ENCODE assay signal across 8 cellular contexts in genomic region chr1:95043141-95043980, GRCh38. TPM values are rescaled to one million over a fixed set of nuclear protein-coding genes. Genes with fewer than 3 reads are reported as not detected.
A peak's percentile ranks its signal among the peaks of the same experiment; 100 is the strongest.
DNase-seq lines count a peak whose midpoint lies in the region; ATAC-seq lines count a peak whose summit lies in the region.

No MANE protein-coding gene starts in this region.

- H3K27me3 Mint-ChIP-seq in T-cell, result no peaks in the 10 kb centered on the region

- peaks cover 4% of the 10 kb centered on the region for H3K4me1 ChIP-seq in right cardiac atrium (ENCODE audit: control insufficient read depth, insufficient read depth, low read length)

- POLR2A ChIA-PET in T-cell (lab: Charles Lee), result interaction anchor here in 1 of 2 donors (0.6 kb wide), 1 partner anchor 588 kb away, joined by 3 read pairs; no protein-coding TSS in a partner anchor

- no peaks in the 10 kb centered on the region for H3K4me1 Mint-ChIP-seq in T-cell

- intact Hi-C loops in right cardiac atrium (cut with DNase I), result loop anchor here (1.0 to 10.0 kb wide), 5 partner anchors 116 to 191 kb away; partner anchors contain the start of gene CNN3 (in 3 of the 4)

- H3K4me3 ChIP-seq in right cardiac atrium (ENCODE audit: low read length), result no peak overlapping the region

- CTCF ChIA-PET in T-cell (lab: Charles Lee), result interaction anchor here (0.6 to 2.9 kb wide), 29 partner anchors 9 to 1822 kb away, joined by 3 to 120 read pairs (median 4); partner anchors contain the start of genes ALG14 (in 1 of the 2), RWDD3 (in 1 of the 2) and TLCD4 (in 1 of the 2)

- H3K27me3 ChIP-seq in right cardiac atrium (ENCODE audit: control insufficient read depth, insufficient read depth), result no peaks in the 10 kb centered on the region

- peak overlapping the region; percentile 30 for H3K27ac ChIP-seq in right cardiac atrium (ENCODE audit: low read length)

- H3K4me3 Mint-ChIP-seq in T-cell, result no peak overlapping the region

- no peaks in the 10 kb centered on the region for H3K9me3 ChIP-seq in right cardiac atrium (ENCODE audit: control insufficient read depth, low read length)

- DNase-seq in NCI-H146 (lab: John Stamatoyannopoulos, UW) (peak; percentile 79), T-cell (peak; percentile 55 to 78 (median 70)), amygdala (lab: John Stamatoyannopoulos, UW) (peak in 55 of 56 donors; percentile 10 to 95 (median 66)), right cardiac atrium (peak; percentile 81 to 91 (median 87)), retina (peak; percentile 81), GOT3 (lab: John Stamatoyannopoulos, UW) (no peak)

- ATAC-seq in GM18498 (IDR thresholded peaks at IDR 0.05; ENCODE audit: unreplicated experiment) (peak; percentile 93), HG02884 (IDR thresholded peaks at IDR 0.05; ENCODE audit: unreplicated experiment) (peak; percentile 94), T-cell (replicated peaks in 1 of 4) (peak; percentile 94 to 99 (median 96)), right cardiac atrium (peak; percentile 86 to 87)

- peaks cover 5% of the 10 kb centered on the region for H3K36me3 Mint-ChIP-seq in T-cell

- H3K9me3 Mint-ChIP-seq in T-cell, result no peaks in the 10 kb centered on the region

- no peak overlapping the region for H3K27ac Mint-ChIP-seq in T-cell

- 26% methylated on average over 11 of the region's 11 CpGs for WGBS in right cardiac atrium

RNA-seq across cellular contexts. Expression of gene ALG14, which starts 29.4 kb away (rescaled TPM):
- total RNA-seq in T-cell (1 to 10 TPM in 4 of 5 donors, under 1 TPM in 1; 0.40 to 2.3 (median 1.7) TPM), right cardiac atrium (1 to 10 TPM; 3.4 to 7.4 (median 3.7) TPM)
- polyA plus RNA-seq in right cardiac atrium, result 0.97 TPM
